In genomic region chr20:47962286-47962685, GRCh38 we compare ENCODE assay signal across 7 cellular contexts.
"Had no signal": no experiment of that assay in that cellular context is flagged by ENCODE, and none has a peak within 500 bp of the region (broad histone marks: within the 10 kb centered on the region; RNA-seq: fewer than 3 reads in every experiment).

No MANE protein-coding gene starts in this region.

- H3K9me3 Mint-ChIP-seq: GM23338, H9, IgD-negative memory B cell had no signal

- H3K4me1 Mint-ChIP-seq: IgD-negative memory B cell had no signal

- H3K27ac Mint-ChIP-seq: GM23338, IgD-negative memory B cell had no signal

- H3K4me3 ChIP-seq: GM23338 had no signal

- H3K36me3 Mint-ChIP-seq: IgD-negative memory B cell had no signal

- ATAC-seq: GM23338, HepG2 had no signal

- H3K4me3 Mint-ChIP-seq: GM23338, H9, IgD-negative memory B cell had no signal

- H3K4me2 ChIP-seq: GM23338 had no signal

- DNase-seq: H9, HCEC 1CT, KBM-7 had no signal

- H2AFZ ChIP-seq: GM23338 had no signal

- H3K27ac ChIP-seq: HL-60 had no signal
